ENCODE assay signal across 8 cellular contexts in the genomic region with DNA sequence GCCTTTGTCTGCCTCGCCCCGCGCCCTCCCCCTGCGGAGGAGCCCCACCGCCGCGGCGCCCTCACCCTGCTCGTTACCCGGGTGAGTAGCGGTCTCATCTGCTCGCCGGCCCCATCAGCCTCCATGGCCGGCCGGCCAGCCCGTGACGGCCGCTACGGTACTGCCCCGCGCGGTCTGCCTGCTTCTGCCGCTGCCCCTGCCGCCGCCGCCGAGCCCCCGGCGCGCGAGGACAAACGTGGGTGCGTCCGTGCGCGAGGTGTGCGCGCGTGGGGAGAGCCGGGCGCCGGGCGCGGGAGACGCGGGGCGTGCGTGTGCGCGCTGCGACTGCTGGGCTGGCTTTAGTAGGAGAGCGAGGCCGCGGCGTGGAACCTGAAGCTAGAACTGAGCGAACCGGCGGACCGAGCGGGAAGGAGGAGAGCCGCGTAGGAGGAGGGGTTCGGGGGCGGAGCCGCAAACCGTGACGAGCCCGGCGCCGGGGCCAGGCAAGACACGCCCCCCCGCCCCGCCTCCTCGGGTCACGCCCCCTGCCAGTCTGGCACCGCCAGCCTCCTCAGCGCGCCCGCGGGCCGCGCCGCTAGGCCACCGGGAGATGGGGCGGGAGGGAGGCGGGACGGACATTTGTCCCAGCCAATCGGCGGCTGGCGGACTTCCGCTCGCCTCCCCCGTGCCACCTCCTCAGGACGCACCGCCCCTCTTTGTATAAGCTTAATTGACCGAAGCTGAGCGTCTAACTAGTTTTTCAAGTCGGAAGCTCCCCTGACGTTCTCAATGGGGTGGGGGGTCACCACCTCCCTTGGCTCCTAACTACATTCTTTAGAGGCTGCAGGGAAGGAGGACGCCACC. TPM values are rescaled to one million over a fixed set of nuclear protein-coding genes. Genes with fewer than 3 reads are reported as not detected.
DNase-seq lines count a peak whose midpoint lies in the region; ATAC-seq and TF ChIP-seq lines count a peak whose summit lies in the region.

TSS of gene SLC4A7 (minus strand) at position 383 of the 843 bp plus-strand sequence. CDS start at position 125, 258 bp downstream.

- peak within 1 kb of the TSS; percentile 94 for H3K4me3 ChIP-seq in DOHH2 (ENCODE audit: low read length)
- H3K4me3 ChIP-seq in GM23338, result peak within 1 kb of the TSS; percentile 97
- H3K4me3 ChIP-seq in fibroblast of mammary gland (ENCODE audit: control insufficient read depth, low read depth, low read length), result peak within 1 kb of the TSS; percentile 92

- no peak for TF ChIP-seq CTCF in DOHH2 (IDR thresholded peaks at IDR 0.05; ENCODE audit: low read depth, low read length, poor library complexity, severe bottlenecking)
- TF ChIP-seq CTCF in GM23338 (conservative IDR thresholded peaks at IDR 0.05; ENCODE audit: low read depth in 2 of 2), result no peak
- TF ChIP-seq CTCF in fibroblast of mammary gland (conservative IDR thresholded peaks at IDR 0.05; ENCODE audit: control insufficient read depth, insufficient read depth, low read depth, low read length), result no peak
- TF ChIP-seq CTCF in natural killer cell (IDR thresholded peaks at IDR 0.05), result no peak

- peak within 1 kb of the TSS; percentile 72 for H3K4me2 ChIP-seq in DOHH2 (ENCODE audit: low read length)
- H3K4me2 ChIP-seq in GM23338, result peak within 1 kb of the TSS; percentile 84

- peak; percentile 93 for ATAC-seq in GM23338
- peak; percentile 93 for ATAC-seq in activated T-helper 17 cell treated with anti-CD3 and anti-CD28 coated beads, Interleukin-2, amount 50 U/mL, for 72 hours (replicated peaks)
- ATAC-seq in natural killer cell, result peak; percentile 91 to 99 (median 93)

- intact Hi-C loops in natural killer cell (cut with micrococcal nuclease), result loop anchor here (5.0 to 10.0 kb wide), 4 partner anchors 117 to 863 kb away; partner anchors contain the start of genes AZI2, NEK10 and ZCWPW2

- H3K9me2 ChIP-seq in DOHH2 (replicated peaks; ENCODE audit: control insufficient read depth, low read length) (no peaks in the 10 kb centered on the region), GM23338 (ENCODE audit: insufficient read depth) (no peaks in the 10 kb centered on the region)

- H3K27me3 Mint-ChIP-seq in GM23338 (ENCODE audit: insufficient read depth, low read depth, poor library complexity) (peaks cover 4% of the 10 kb centered on the region), natural killer cell (ENCODE audit: low read depth in 2 of 2) (no peaks in the 10 kb centered on the region)
- H3K27me3 Mint-ChIP-seq in activated T-helper 17 cell treated with anti-CD3 and anti-CD28 coated beads, Interleukin-2, amount 50 U/mL, for 72 hours, result no peaks in the 10 kb centered on the region

- H3K36me3 ChIP-seq in DOHH2 (ENCODE audit: control insufficient read depth, low read length), result peaks cover 37% of the 10 kb centered on the region
- H3K36me3 ChIP-seq in GM23338 (ENCODE audit: insufficient read depth), result 0 out of 2 replicates have a peak, but pooled peaks cover 4% of the 10 kb centered on the region

- H3K9me3 ChIP-seq in DOHH2 (ENCODE audit: control insufficient read depth, insufficient read depth, low read length), result no peaks in the 10 kb centered on the region

- H3K4me1 ChIP-seq in DOHH2 (ENCODE audit: control insufficient read depth, low read length) (peaks cover 46% of the 10 kb centered on the region), GM23338 (ENCODE audit: insufficient read depth) (peaks cover 9% of the 10 kb centered on the region)

- peaks cover 4% of the 10 kb centered on the region; the same call in 1 of the 2 replicates for H4K20me1 ChIP-seq in DOHH2 (ENCODE audit: control insufficient read depth, insufficient read depth, low read depth, low read length)
- peaks cover 38% of the 10 kb centered on the region for H4K20me1 ChIP-seq in GM23338 (replicated peaks; ENCODE audit: insufficient read depth)

- DNase-seq in GM23338 (ENCODE audit: low spot score), result peak; percentile 98
- DNase-seq in LHCN-M2 (ENCODE audit: low read depth), result peak; percentile 93
- peak; percentile 96 for DNase-seq in RPMI8226
- peak; percentile 91 for DNase-seq in fibroblast of mammary gland (ENCODE audit: low read depth)
- peak; percentile 99 for DNase-seq in natural killer cell
- peak; percentile 97 for DNase-seq in stimulated activated naive CD4-positive, alpha-beta T cell treated with Interleukin-2 at 50 U/mL for 16 hours (lab: John Stamatoyannopoulos, UW)

- no peaks in the 10 kb centered on the region for H3K9me3 Mint-ChIP-seq in GM23338
- no peaks in the 10 kb centered on the region for H3K9me3 Mint-ChIP-seq in activated T-helper 17 cell treated with anti-CD3 and anti-CD28 coated beads, Interleukin-2, amount 50 U/mL, for 72 hours
- H3K9me3 Mint-ChIP-seq in natural killer cell, result no peaks in the 10 kb centered on the region

- peak within 1 kb of the TSS; percentile 80 for H3K27ac ChIP-seq in DOHH2 (ENCODE audit: low read depth, low read length)
- peak within 1 kb of the TSS; percentile 76 for H3K27ac ChIP-seq in GM23338 (ENCODE audit: low read depth)

- no peaks in the 10 kb centered on the region for H3F3A ChIP-seq in DOHH2 (ENCODE audit: control insufficient read depth, insufficient read depth)
- H3F3A ChIP-seq in GM23338 (replicated peaks; ENCODE audit: low read depth), result no peaks in the 10 kb centered on the region

- H3K36me3 Mint-ChIP-seq in GM23338 (ENCODE audit: low read depth) (peaks cover 15% of the 10 kb centered on the region), natural killer cell (no peaks in the 10 kb centered on the region)
- H3K36me3 Mint-ChIP-seq in activated T-helper 17 cell treated with anti-CD3 and anti-CD28 coated beads, Interleukin-2, amount 50 U/mL, for 72 hours (ENCODE audit: low read depth), result peaks cover 27% of the 10 kb centered on the region

- peaks cover 25% of the 10 kb centered on the region for H3K4me1 Mint-ChIP-seq in GM23338
- H3K4me1 Mint-ChIP-seq in activated T-helper 17 cell treated with anti-CD3 and anti-CD28 coated beads, Interleukin-2, amount 50 U/mL, for 72 hours, result peaks cover 25% of the 10 kb centered on the region
- H3K4me1 Mint-ChIP-seq in natural killer cell, result peaks cover 35 to 38% of the 10 kb centered on the region in 2 donors

- no peaks in the 10 kb centered on the region for H3K27me3 ChIP-seq in DOHH2 (ENCODE audit: control insufficient read depth, low read length)
- H3K27me3 ChIP-seq in GM23338 (ENCODE audit: insufficient read depth), result peaks cover 4% of the 10 kb centered on the region; the same call in 1 of the 2 replicates

- H3K27ac Mint-ChIP-seq in GM23338 (peak within 1 kb of the TSS; percentile 89), natural killer cell (peak within 1 kb of the TSS; percentile 93 to 96)
- peak within 1 kb of the TSS; percentile 98 for H3K27ac Mint-ChIP-seq in activated T-helper 17 cell treated with anti-CD3 and anti-CD28 coated beads, Interleukin-2, amount 50 U/mL, for 72 hours

- H3K4me3 Mint-ChIP-seq in GM23338, result peak within 1 kb of the TSS; percentile 97
- peak within 1 kb of the TSS; percentile 99 for H3K4me3 Mint-ChIP-seq in activated T-helper 17 cell treated with anti-CD3 and anti-CD28 coated beads, Interleukin-2, amount 50 U/mL, for 72 hours
- H3K4me3 Mint-ChIP-seq in natural killer cell, result peak within 1 kb of the TSS; percentile 100

- H3K79me2 ChIP-seq in DOHH2 (ENCODE audit: control insufficient read depth, low read length) (peaks cover 50% of the 10 kb centered on the region), GM23338 (replicated peaks; ENCODE audit: insufficient read depth) (peaks cover 44% of the 10 kb centered on the region)

- H2AFZ ChIP-seq in GM23338, result peak within 1 kb of the TSS; percentile 64; the same call in 1 of the 2 replicates

RNA-seq across cellular contexts. Expression of gene SLC4A7, which starts in this region (rescaled TPM):
- total RNA-seq in GM23338 (2014; rRNA removed; shearing (Covaris generic)), result 101 and 110 TPM in 2 replicates
- 43.4 and 44.4 TPM in 2 replicates for polyA plus RNA-seq in GM23338 (2016; fragmentation: Nextera tagmentation; extraction: Ambion mirVana)
- total RNA-seq in LHCN-M2 (2014; rRNA removed), result 58.7 and 62.6 TPM in 2 replicates
- 11.1 TPM for polyA plus RNA-seq in LHCN-M2 (2012)
- total RNA-seq in activated T-helper 17 cell treated with anti-CD3 and anti-CD28 coated beads, Interleukin-2, amount 50 U/mL, for 72 hours, result 10 to 100 TPM; 43.8 to 56.9 TPM
- 10 to 100 TPM; 36.4 to 48.0 (median 41.3) TPM for total RNA-seq in natural killer cell

Comparison
In these comparisons a context has a peak if more than half of its experiments do, and no peak if none do; other contexts are left out.
1. Peak in every context shown above with its lines: DNase-seq, ATAC-seq, H3K4me3 ChIP-seq and H3K27ac ChIP-seq.